Comparison of ENCODE assay signal across 19 cellular contexts in genomic region chr21:14979264-14979663, GRCh38.
A peak's percentile ranks its signal among the peaks of the same experiment; 100 is the strongest.
DNase-seq lines count a peak whose midpoint lies in the region; ATAC-seq, FAIRE-seq and TF ChIP-seq lines count a peak whose summit lies in the region.
"Had no signal": no experiment of that assay in that cellular context is flagged by ENCODE, and none has a peak within 500 bp of the region (broad histone marks: within the 10 kb centered on the region; RNA-seq: fewer than 3 reads in every experiment).

No MANE protein-coding gene starts in this region.

- ATAC-seq in HepG2 (no peak), psoas muscle (peak in 3 of 4 donors; percentile 28 to 54 (median 37)), foreskin keratinocyte (no peak)
- ATAC-seq: GM23338 had no signal

- H3K4me2 ChIP-seq in HepG2 (ENCODE audit: low read depth, low read length): no peak overlapping the region
- H3K4me2 ChIP-seq: GM23338 had no signal

- H3K27ac ChIP-seq in HepG2 (ENCODE audit: extremely low read length, insufficient read depth, low read length) (no peak overlapping the region), psoas muscle (no peak overlapping the region), foreskin keratinocyte (no peak overlapping the region)

- TF ChIP-seq EP300 in HepG2 (IDR thresholded peaks at IDR 0.05; ENCODE audit: low read depth in 2 of 2, low read length in 2 of 2) (no peak), HepG2 (CRISPR knock-in tag; IDR thresholded peaks at IDR 0.05; ENCODE audit: borderline replicate concordance) (no peak)

- H3K36me3 ChIP-seq in HepG2 (replicated peaks in 1 of 2; ENCODE audit: control insufficient read depth in 1 of 2, insufficient read depth in 2 of 2, low read length in 2 of 2): peaks cover 3 to 46% of the 10 kb centered on the region in 2 experiments; a peak in 4 of 5 replicates
- peaks cover 0 to 6% of the 10 kb centered on the region in 2 donors for H3K36me3 ChIP-seq in psoas muscle (ENCODE audit: insufficient read depth in 1 of 2, low read depth in 1 of 2)
- H3K36me3 ChIP-seq: BE2C had no signal

- CTCF ChIA-PET in HepG2 (lab: Yijun Ruan, JAX; ENCODE audit: low intra/inter-chr PET ratio, low total read pairs): no interaction called here

- H3K9ac ChIP-seq in HepG2 (ENCODE audit: insufficient read depth, low read depth, low read length): no peak overlapping the region

- peaks cover 97% of the 10 kb centered on the region for H3K79me2 ChIP-seq in HepG2 (ENCODE audit: insufficient read depth, low read length)

- intact Hi-C loops in HepG2 (cut with micrococcal nuclease; ENCODE audit: unreplicated experiment) (no loop called here), psoas muscle (cut with DNase I) (loop anchor here in 1 of 2 donors (10.0 kb wide), 1 partner anchor 76 kb away; no protein-coding TSS in a partner anchor)

- TSS peak; percentile 4 for BruUV-seq in HepG2 (replicated peaks; lab: Mats Ljungman, UMichigan)

- H3K4me3 ChIP-seq in HepG2 (replicated peaks in 1 of 3; ENCODE audit: insufficient read depth in 1 of 3, low read depth in 2 of 3, low read length in 3 of 3) (no peak overlapping the region), psoas muscle (no peak overlapping the region)
- H3K4me3 ChIP-seq: GM23338 had no signal

- FAIRE-seq in HepG2 (lab: Jason Lieb, UNC): no peak
- FAIRE-seq: A204.1 had no signal

- TF ChIP-seq POLR2A in HepG2 (IDR thresholded peaks at IDR 0.05; ENCODE audit: insufficient read depth in 1 of 2, low read depth in 2 of 2, low read length in 2 of 2): no peak

- H3K27me3 ChIP-seq in HepG2 (ENCODE audit: control insufficient read depth in 1 of 2, insufficient read depth in 2 of 2, low read length in 2 of 2) (no peaks in the 10 kb centered on the region), psoas muscle (ENCODE audit: insufficient read depth in 3 of 3, low read length in 2 of 3) (no peaks in the 10 kb centered on the region), foreskin keratinocyte (no peaks in the 10 kb centered on the region)
- H3K27me3 ChIP-seq: BE2C had no signal

- no peak overlapping the region for H2AFZ ChIP-seq in HepG2 (ENCODE audit: low read length)
- H2AFZ ChIP-seq: GM23338 had no signal

- peaks cover 39% of the 10 kb centered on the region for H4K20me1 ChIP-seq in HepG2 (ENCODE audit: insufficient read depth, low read length)

- in situ Hi-C loops in HepG2 (cut with HindIII; ENCODE audit: extremely low pct_ligation_motif_present, low pct_unique_long_range_greater_than_20kb): no loop called here

- TF ChIP-seq CTCF in HepG2 (CRISPR knock-in tag; IDR thresholded peaks at IDR 0.05) (no peak), psoas muscle (IDR thresholded peaks at IDR 0.05) (no peak), foreskin keratinocyte (conservative IDR thresholded peaks at IDR 0.05) (no peak)

- no peaks in the 10 kb centered on the region for H3K9me3 ChIP-seq in HepG2 (ENCODE audit: low read length)
- H3K9me3 ChIP-seq in psoas muscle: no peaks in the 10 kb centered on the region
- H3K9me3 ChIP-seq: BE2C had no signal

- POLR2A ChIA-PET in HepG2 (lab: Yijun Ruan, JAX): interaction anchor here (0.5 kb wide), 1 partner anchor 90 kb away, joined by 3 read pairs; no protein-coding TSS in a partner anchor

- peak; percentile 16 for DNase-seq in NCI-H69 (lab: John Stamatoyannopoulos, UW)
- peak; percentile 16 for DNase-seq in SK-N-DZ (ENCODE audit: low spot score)
- DNase-seq in HepG2 (ENCODE audit: low spot score): peak; percentile 28
- no peak for DNase-seq in psoas muscle
- DNase-seq in foreskin keratinocyte: no peak
- no peak for DNase-seq in anterior cingulate cortex (lab: John Stamatoyannopoulos, UW)
- DNase-seq in SKM-1 treated with dmso at 0.1 percent for 144 hours (lab: John Stamatoyannopoulos, UW; ENCODE audit: unreplicated experiment): no peak
- DNase-seq: ACHN; BE2C; C1 segment of cervical spinal cord; CD4-positive, CD25-positive, alpha-beta regulatory T cell; CD8-positive, alpha-beta memory T cell; COR-L47; DMS 273 treated with DMSO at 0.1 percent for 48 hours; DMS79; GF-D8; HCEC 1CT had no signal

- no peak for TF ChIP-seq RAD21 in HepG2 (CRISPR knock-in tag; IDR thresholded peaks at IDR 0.05)

- H3K4me1 ChIP-seq in HepG2 (ENCODE audit: insufficient read depth, low read length): peaks cover 9% of the 10 kb centered on the region
- peaks cover 22% of the 10 kb centered on the region for H3K4me1 ChIP-seq in psoas muscle
- no peaks in the 10 kb centered on the region for H3K4me1 ChIP-seq in foreskin keratinocyte
- H3K4me1 ChIP-seq: BE2C had no signal

TF ChIP-seq in HepG2, 621 proteins besides CTCF, POLR2A, EP300 and RAD21 (continues in another document):
- TF ChIP-seq AHR (CRISPR knock-in tag; IDR thresholded peaks at IDR 0.05): no peak
- peak; percentile 47 for TF ChIP-seq RARA (CRISPR knock-in tag; IDR thresholded peaks at IDR 0.05)
- no peak for TF ChIP-seq MED13 (CRISPR knock-in tag; IDR thresholded peaks at IDR 0.05)
- TF ChIP-seq ZNF333 (CRISPR knock-in tag; IDR thresholded peaks at IDR 0.05; ENCODE audit: borderline replicate concordance): no peak
- TF ChIP-seq HNF4A (CRISPR knock-in tag; IDR thresholded peaks at IDR 0.05): peak; percentile 11; the same call in 1 of the 2 replicates
- no peak for TF ChIP-seq ELF1 (CRISPR knock-in tag; IDR thresholded peaks at IDR 0.05)
- no peak for TF ChIP-seq HIVEP1 (CRISPR knock-in tag; IDR thresholded peaks at IDR 0.05)
- TF ChIP-seq PPARG (CRISPR knock-in tag; conservative IDR thresholded peaks at IDR 0.05): no peak
- TF ChIP-seq ZNF350 (CRISPR knock-in tag; IDR thresholded peaks at IDR 0.05; ENCODE audit: borderline replicate concordance, low read depth): no peak
- TF ChIP-seq GLI4 (CRISPR knock-in tag; IDR thresholded peaks at IDR 0.05; ENCODE audit: borderline replicate concordance): no peak
- TF ChIP-seq DR1 (CRISPR knock-in tag; IDR thresholded peaks at IDR 0.05): no peak
- TF ChIP-seq, protein P1, sequence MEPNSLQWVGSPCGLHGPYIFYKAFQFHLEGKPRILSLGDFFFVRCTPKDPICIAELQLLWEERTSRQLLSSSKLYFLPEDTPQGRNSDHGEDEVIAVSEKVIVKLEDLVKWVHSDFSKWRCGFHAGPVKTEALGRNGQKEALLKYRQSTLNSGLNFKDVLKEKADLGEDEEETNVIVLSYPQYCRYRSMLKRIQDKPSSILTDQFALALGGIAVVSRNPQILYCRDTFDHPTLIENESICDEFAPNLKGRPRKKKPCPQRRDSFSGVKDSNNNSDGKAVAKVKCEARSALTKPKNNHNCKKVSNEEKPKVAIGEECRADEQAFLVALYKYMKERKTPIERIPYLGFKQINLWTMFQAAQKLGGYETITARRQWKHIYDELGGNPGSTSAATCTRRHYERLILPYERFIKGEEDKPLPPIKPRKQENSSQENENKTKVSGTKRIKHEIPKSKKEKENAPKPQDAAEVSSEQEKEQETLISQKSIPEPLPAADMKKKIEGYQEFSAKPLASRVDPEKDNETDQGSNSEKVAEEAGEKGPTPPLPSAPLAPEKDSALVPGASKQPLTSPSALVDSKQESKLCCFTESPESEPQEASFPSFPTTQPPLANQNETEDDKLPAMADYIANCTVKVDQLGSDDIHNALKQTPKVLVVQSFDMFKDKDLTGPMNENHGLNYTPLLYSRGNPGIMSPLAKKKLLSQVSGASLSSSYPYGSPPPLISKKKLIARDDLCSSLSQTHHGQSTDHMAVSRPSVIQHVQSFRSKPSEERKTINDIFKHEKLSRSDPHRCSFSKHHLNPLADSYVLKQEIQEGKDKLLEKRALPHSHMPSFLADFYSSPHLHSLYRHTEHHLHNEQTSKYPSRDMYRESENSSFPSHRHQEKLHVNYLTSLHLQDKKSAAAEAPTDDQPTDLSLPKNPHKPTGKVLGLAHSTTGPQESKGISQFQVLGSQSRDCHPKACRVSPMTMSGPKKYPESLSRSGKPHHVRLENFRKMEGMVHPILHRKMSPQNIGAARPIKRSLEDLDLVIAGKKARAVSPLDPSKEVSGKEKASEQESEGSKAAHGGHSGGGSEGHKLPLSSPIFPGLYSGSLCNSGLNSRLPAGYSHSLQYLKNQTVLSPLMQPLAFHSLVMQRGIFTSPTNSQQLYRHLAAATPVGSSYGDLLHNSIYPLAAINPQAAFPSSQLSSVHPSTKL (CRISPR knock-in tag; IDR thresholded peaks at IDR 0.05): 0 out of 2 replicates have a peak, but pooled peaks have one; percentile 22
- TF ChIP-seq, protein P2, sequence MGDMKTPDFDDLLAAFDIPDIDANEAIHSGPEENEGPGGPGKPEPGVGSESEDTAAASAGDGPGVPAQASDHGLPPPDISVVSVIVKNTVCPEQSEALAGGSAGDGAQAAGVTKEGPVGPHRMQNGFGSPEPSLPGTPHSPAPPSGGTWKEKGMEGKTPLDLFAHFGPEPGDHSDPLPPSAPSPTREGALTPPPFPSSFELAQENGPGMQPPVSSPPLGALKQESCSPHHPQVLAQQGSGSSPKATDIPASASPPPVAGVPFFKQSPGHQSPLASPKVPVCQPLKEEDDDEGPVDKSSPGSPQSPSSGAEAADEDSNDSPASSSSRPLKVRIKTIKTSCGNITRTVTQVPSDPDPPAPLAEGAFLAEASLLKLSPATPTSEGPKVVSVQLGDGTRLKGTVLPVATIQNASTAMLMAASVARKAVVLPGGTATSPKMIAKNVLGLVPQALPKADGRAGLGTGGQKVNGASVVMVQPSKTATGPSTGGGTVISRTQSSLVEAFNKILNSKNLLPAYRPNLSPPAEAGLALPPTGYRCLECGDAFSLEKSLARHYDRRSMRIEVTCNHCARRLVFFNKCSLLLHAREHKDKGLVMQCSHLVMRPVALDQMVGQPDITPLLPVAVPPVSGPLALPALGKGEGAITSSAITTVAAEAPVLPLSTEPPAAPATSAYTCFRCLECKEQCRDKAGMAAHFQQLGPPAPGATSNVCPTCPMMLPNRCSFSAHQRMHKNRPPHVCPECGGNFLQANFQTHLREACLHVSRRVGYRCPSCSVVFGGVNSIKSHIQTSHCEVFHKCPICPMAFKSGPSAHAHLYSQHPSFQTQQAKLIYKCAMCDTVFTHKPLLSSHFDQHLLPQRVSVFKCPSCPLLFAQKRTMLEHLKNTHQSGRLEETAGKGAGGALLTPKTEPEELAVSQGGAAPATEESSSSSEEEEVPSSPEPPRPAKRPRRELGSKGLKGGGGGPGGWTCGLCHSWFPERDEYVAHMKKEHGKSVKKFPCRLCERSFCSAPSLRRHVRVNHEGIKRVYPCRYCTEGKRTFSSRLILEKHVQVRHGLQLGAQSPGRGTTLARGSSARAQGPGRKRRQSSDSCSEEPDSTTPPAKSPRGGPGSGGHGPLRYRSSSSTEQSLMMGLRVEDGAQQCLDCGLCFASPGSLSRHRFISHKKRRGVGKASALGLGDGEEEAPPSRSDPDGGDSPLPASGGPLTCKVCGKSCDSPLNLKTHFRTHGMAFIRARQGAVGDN (CRISPR knock-in tag; IDR thresholded peaks at IDR 0.05): no peak
- no peak for TF ChIP-seq ZNF790 (CRISPR knock-in tag; IDR thresholded peaks at IDR 0.05; ENCODE audit: borderline replicate concordance)
- TF ChIP-seq ZNF839 (CRISPR knock-in tag; IDR thresholded peaks at IDR 0.05; ENCODE audit: borderline replicate concordance): no peak
- peak; percentile 73 for TF ChIP-seq POLR2AphosphoS2 (IDR thresholded peaks at IDR 0.05; ENCODE audit: low read depth, low read length)
- no peak for TF ChIP-seq CENPX (CRISPR knock-in tag; IDR thresholded peaks at IDR 0.05)

Comparison
In these comparisons a context has a peak if more than half of its experiments do, and no peak if none do; other contexts are left out.
1. DNase-seq: peak in NCI-H69 (single experiment), SK-N-DZ (single experiment) and HepG2 (single experiment); none in psoas muscle (0 of 2), foreskin keratinocyte (0 of 2), anterior cingulate cortex (0 of 58) and SKM-1 treated with dmso at 0.1 percent for 144 hours (single experiment).
2. ATAC-seq: peak in psoas muscle (3 of 4); none in HepG2 (single experiment) and foreskin keratinocyte (single experiment).